In the genomic region with DNA sequence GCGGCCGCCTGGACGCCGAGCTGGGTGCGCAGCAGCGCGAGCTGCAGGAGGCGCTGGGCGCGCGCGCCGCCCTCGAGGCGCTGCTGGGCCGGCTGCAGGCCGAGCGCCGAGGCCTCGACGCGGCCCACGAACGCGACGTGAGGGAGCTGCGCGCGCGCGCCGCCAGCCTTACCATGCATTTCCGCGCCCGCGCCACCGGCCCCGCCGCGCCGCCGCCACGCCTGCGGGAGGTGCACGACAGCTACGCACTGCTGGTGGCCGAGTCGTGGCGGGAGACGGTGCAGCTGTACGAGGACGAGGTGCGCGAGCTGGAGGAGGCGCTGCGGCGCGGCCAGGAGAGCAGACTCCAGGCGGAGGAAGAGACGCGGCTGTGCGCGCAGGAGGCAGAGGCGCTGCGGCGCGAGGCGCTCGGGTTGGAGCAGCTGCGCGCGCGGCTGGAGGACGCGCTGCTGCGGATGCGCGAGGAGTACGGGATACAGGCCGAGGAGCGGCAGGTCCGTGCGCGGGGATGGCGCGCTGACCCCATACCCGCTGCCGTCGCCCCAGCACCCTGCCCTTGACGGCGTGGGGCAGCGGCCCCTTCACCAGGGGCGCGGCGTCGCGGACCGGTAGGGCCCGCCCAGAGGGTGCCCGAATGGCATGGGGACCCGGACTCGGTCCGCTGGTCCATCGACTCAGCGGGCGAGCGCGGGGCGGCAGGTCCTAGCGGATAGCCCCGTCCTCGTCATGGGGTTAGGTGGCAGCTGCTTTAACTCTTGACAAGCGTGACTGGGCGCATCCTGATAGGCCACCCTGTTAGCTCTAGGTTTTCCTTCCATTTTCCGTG, we compare ENCODE assay signal across 8 cellular contexts. TPM values are rescaled to one million over a fixed set of nuclear protein-coding genes. Genes with fewer than 3 reads are reported as not detected.
DNase-seq lines count a peak whose midpoint lies in the region; ATAC-seq, FAIRE-seq and TF ChIP-seq lines count a peak whose summit lies in the region.

No MANE protein-coding gene starts in this region.

- 2 to 8% methylated on average over 3 to 100 of the region's 115 CpGs for WGBS in testis, 2 donors

- H3K27ac ChIP-seq in HUES6 (ENCODE audit: low read depth, low read length) (no peak overlapping the region), mucosa of rectum (ENCODE audit: low read depth in 2 of 2, low read length in 2 of 2) (peak overlapping the region; percentile 11 to 72), testis (peak overlapping the region in 1 of 2 donors; percentile 66)

- intact Hi-C loops in activated B cell treated with CpG ODN at 0.5 μM for 24 hours (cut with micrococcal nuclease) (loop anchor here (10.0 kb wide), 1 partner anchor 649 kb away; no protein-coding TSS in a partner anchor), testis (cut with DNase I; ENCODE audit: low total_unique reads) (loop anchor here (5.0 kb wide), 1 partner anchor 102 kb away; no protein-coding TSS in a partner anchor)

- H3K27ac Mint-ChIP-seq in activated B cell treated with CpG ODN at 0.5 μM for 24 hours: no peak overlapping the region

- no peaks in the 10 kb centered on the region for H3K36me3 Mint-ChIP-seq in activated B cell treated with CpG ODN at 0.5 μM for 24 hours (ENCODE audit: low read depth)

- CTCF ChIA-PET in activated B cell treated with CpG ODN at 0.5 μM for 24 hours (lab: Charles Lee): interaction anchor here (0.6 to 1.4 kb wide), 3 partner anchors 29 to 599 kb away, joined by 3 read pairs; no protein-coding TSS in a partner anchor

- no peaks in the 10 kb centered on the region for H3K36me3 ChIP-seq in HUES6 (ENCODE audit: control insufficient read depth, insufficient read depth, low read length)
- H3K36me3 ChIP-seq in mucosa of rectum (ENCODE audit: control insufficient read depth in 2 of 2, insufficient read depth in 2 of 2, low read length in 2 of 2): no peaks in the 10 kb centered on the region
- H3K36me3 ChIP-seq in testis (ENCODE audit: low read depth, missing control alignments): no peaks in the 10 kb centered on the region

- H3K4me1 ChIP-seq in HUES6 (ENCODE audit: control insufficient read depth, insufficient read depth, low read length) (no peaks in the 10 kb centered on the region), mucosa of rectum (ENCODE audit: control insufficient read depth in 2 of 2, insufficient read depth in 2 of 2, low read length in 2 of 2) (peaks cover 7% of the 10 kb centered on the region in 2 donors), testis (peaks cover under 1% of the 10 kb centered on the region)

- POLR2A ChIA-PET in activated B cell treated with CpG ODN at 0.5 μM for 24 hours (lab: Charles Lee): interaction anchor here (1.1 kb wide), 1 partner anchor 145 kb away, joined by 4 read pairs; a partner anchor contains a TSS

- TF ChIP-seq POLR2A in testis (IDR thresholded peaks at IDR 0.05): no peak

- H3K9me3 ChIP-seq in HUES6 (ENCODE audit: control insufficient read depth, insufficient read depth, low read depth, low read length) (no peaks in the 10 kb centered on the region), mucosa of rectum (ENCODE audit: control insufficient read depth in 2 of 2, low read length in 2 of 2) (no peaks in the 10 kb centered on the region), testis (no peaks in the 10 kb centered on the region)

- H3K4me3 ChIP-seq in HUES6 (ENCODE audit: low read depth, low read length) (peak overlapping the region; percentile 53), epithelial cell of proximal tubule (ENCODE audit: low read depth, low read length) (peak overlapping the region; percentile 41), mucosa of rectum (ENCODE audit: low read length in 2 of 2) (peak overlapping the region; percentile 53 to 65), testis (peak overlapping the region; percentile 40 to 56)

- ATAC-seq in GM21390 (IDR thresholded peaks at IDR 0.05; ENCODE audit: unreplicated experiment) (peak; percentile 45), activated B cell treated with CpG ODN at 0.5 μM for 24 hours (ENCODE audit: low read depth) (peak; percentile 51)

- peak; percentile 22 for TF ChIP-seq CTCF in D721Med (IDR thresholded peaks at IDR 0.05; ENCODE audit: insufficient read depth, missing control alignments)
- no peak for TF ChIP-seq CTCF in activated B cell treated with CpG ODN at 0.5 μM for 24 hours (IDR thresholded peaks at IDR 0.05)
- TF ChIP-seq CTCF in epithelial cell of proximal tubule (conservative IDR thresholded peaks at IDR 0.05; ENCODE audit: low read depth, low read length): no peak
- TF ChIP-seq CTCF in testis (IDR thresholded peaks at IDR 0.05): no peak

- DNase-seq in D721Med (ENCODE audit: insufficient read length, low spot score) (peak; percentile 33), activated B cell treated with CpG ODN at 0.5 μM for 24 hours (no peak), epithelial cell of proximal tubule (ENCODE audit: low read depth) (no peak), testis (peak; percentile 62), NOMO-1 treated with DMSO at 0.1 percent for 48 hours (lab: John Stamatoyannopoulos, UW; ENCODE audit: unreplicated experiment) (no peak)

- H3K27me3 ChIP-seq in HUES6 (ENCODE audit: control insufficient read depth, insufficient read depth, low read length) (peaks cover 57% of the 10 kb centered on the region), mucosa of rectum (ENCODE audit: control insufficient read depth in 2 of 2, insufficient read depth in 2 of 2, low read length in 2 of 2) (peaks cover 13 to 18% of the 10 kb centered on the region in 2 donors), testis (no peaks in the 10 kb centered on the region)

- H3K9ac ChIP-seq in HUES6 (ENCODE audit: low read length) (peak overlapping the region; percentile 64), mucosa of rectum (ENCODE audit: low read depth in 1 of 2, low read length in 2 of 2) (peak overlapping the region; percentile 29 to 47)

- H3K9me3 Mint-ChIP-seq in activated B cell treated with CpG ODN at 0.5 μM for 24 hours: no peaks in the 10 kb centered on the region

- H3K27me3 Mint-ChIP-seq in activated B cell treated with CpG ODN at 0.5 μM for 24 hours: peaks cover 40% of the 10 kb centered on the region

- peaks cover 7% of the 10 kb centered on the region for H3K4me1 Mint-ChIP-seq in activated B cell treated with CpG ODN at 0.5 μM for 24 hours

- no peak for FAIRE-seq in D721Med (lab: Jason Lieb, UNC)

- H3K4me3 Mint-ChIP-seq in activated B cell treated with CpG ODN at 0.5 μM for 24 hours: no peak overlapping the region

RNA-seq across cellular contexts. Expression of a gene that starts 0.8 kb away (rescaled TPM):
- total RNA-seq in activated B cell treated with CpG ODN at 0.5 μM for 24 hours (0.02 and 0.05 TPM in 2 replicates), epithelial cell of proximal tubule (2.1 and 2.8 TPM in 2 replicates), testis (10 to 100 TPM in 1 of 2 donors, 1 to 10 TPM in 1; 10.0 to 11.1 TPM)
- polyA plus RNA-seq in testis (ENCODE audit: insufficient read depth, low read depth, low replicate concordance): 17.9 TPM

Comparison
In these comparisons a context has a peak if more than half of its experiments do, and no peak if none do; other contexts are left out.
1. DNase-seq: peak in D721Med (single experiment) and testis (single experiment); none in activated B cell treated with CpG ODN at 0.5 μM for 24 hours (single experiment), epithelial cell of proximal tubule (single experiment) and NOMO-1 treated with DMSO at 0.1 percent for 48 hours (single experiment).
2. Peak in every context shown above with its lines, with median percentiles within 50 percentile points of each other: H3K4me3 ChIP-seq.